18 cellular contexts compared by ENCODE assay signal in genomic region chr7:50678586-50678985, GRCh38.
"Had no signal": no experiment of that assay in that cellular context is flagged by ENCODE, and none has a peak within 500 bp of the region (broad histone marks: within the 10 kb centered on the region; RNA-seq: fewer than 3 reads in every experiment).

No MANE protein-coding gene starts in this region.

- H3K4me3 ChIP-seq: ascending aorta, breast epithelium, MG63, PC-9 had no signal

- H3K4me1 ChIP-seq: breast epithelium had no signal

- DNase-seq: activated CD4-positive, alpha-beta T cell treated with anti-CD3 and anti-CD28 coated beads for 1 hour; activated CD4-positive, alpha-beta T cell treated with anti-CD3 and anti-CD28 coated beads, Interleukin-2, amount 10 ng/mL, durations not matched to agents 24 days and 14 days; activated CD4-positive, alpha-beta T cell treated with anti-CD3 and anti-CD28 coated beads, Interleukin-2, amount 50 U/mL, for 4 hours; activated CD4-positive, CD25-positive, alpha-beta regulatory T cell; activated CD8-positive, alpha-beta T cell treated with anti-CD3 and anti-CD28 coated beads for 36 hours; activated gamma-delta T cell; activated naive CD4-positive, alpha-beta T cell treated with Interleukin-2 at 50 U/mL for 16 hours; activated naive CD8-positive, alpha-beta T cell treated with anti-CD3 and anti-CD28 coated beads, Interleukin-2, amount 10 ng/mL, durations not matched to agents 7 days and 5 days; activated T-cell treated with anti-CD3 and anti-CD28 coated beads, Interleukin-2, amount 50 U/mL, for 24 hours; MG63; NCI-H1048; SIG-M5; T-helper 9 cell; WERI-Rb-1 had no signal

- H3K27ac ChIP-seq: ascending aorta, breast epithelium, PC-9, RWPE1, WERI-Rb-1 had no signal

- H3K27me3 ChIP-seq: ascending aorta, breast epithelium, MG63 had no signal

- H3K36me3 ChIP-seq: breast epithelium, WERI-Rb-1 had no signal

- H3K9me3 ChIP-seq: ascending aorta, breast epithelium, MG63 had no signal
